8 cellular contexts compared by ENCODE assay signal in genomic region chrX:107674480-107675364, GRCh38. TPM values are rescaled to one million over a fixed set of nuclear protein-coding genes. Genes with fewer than 3 reads are reported as not detected.
A peak's percentile ranks its signal among the peaks of the same experiment; 100 is the strongest.
DNase-seq lines count a peak whose midpoint lies in the region; ATAC-seq and TF ChIP-seq lines count a peak whose summit lies in the region.

No MANE protein-coding gene starts in this region.

- H3K36me3 Mint-ChIP-seq in Calu3 (ENCODE audit: insufficient read depth, unreplicated experiment), result peaks cover 30% of the 10 kb centered on the region
- H3K36me3 Mint-ChIP-seq in activated CD8-positive, alpha-beta T cell treated with anti-CD3 and anti-CD28 coated beads for 36 hours (ENCODE audit: low read depth), result no peaks in the 10 kb centered on the region

- intact Hi-C loops in Calu3 (cut with micrococcal nuclease; ENCODE audit: unreplicated experiment), result loop anchor here (5.0 kb wide), 1 partner anchor 58 kb away; no protein-coding TSS in a partner anchor
- intact Hi-C loops in activated CD8-positive, alpha-beta T cell treated with anti-CD3 and anti-CD28 coated beads for 36 hours (cut with micrococcal nuclease), result loop anchor here (1.0 to 5.0 kb wide), 4 partner anchors 36 to 218 kb away; partner anchors contain the start of genes NCBP2L and TSC22D3

- H3K9me3 Mint-ChIP-seq in Calu3 (ENCODE audit: low read depth, unreplicated experiment), result no peaks in the 10 kb centered on the region
- H3K9me3 Mint-ChIP-seq in activated CD8-positive, alpha-beta T cell treated with anti-CD3 and anti-CD28 coated beads for 36 hours, result no peaks in the 10 kb centered on the region

- H2AFZ ChIP-seq in fibroblast of lung (ENCODE audit: low read length), result no peak overlapping the region

- peak overlapping the region in 1 of 4 experiments; percentile 90 for H3K4me3 ChIP-seq in fibroblast of lung (replicated peaks in 1 of 4; ENCODE audit: control extremely low read depth in 1 of 4, insufficient read depth in 1 of 4, low read depth in 3 of 4, low read length in 4 of 4)
- peak overlapping the region; percentile 60 for H3K4me3 ChIP-seq in skeletal muscle cell (ENCODE audit: low read depth, low read length)

- H4K20me1 ChIP-seq in fibroblast of lung (ENCODE audit: control insufficient read depth, extremely low read depth, insufficient read depth, low read length), result no peaks in the 10 kb centered on the region

- H3K4me3 Mint-ChIP-seq in Calu3 (ENCODE audit: low read depth, unreplicated experiment), result peak overlapping the region; percentile 92
- H3K4me3 Mint-ChIP-seq in activated CD8-positive, alpha-beta T cell treated with anti-CD3 and anti-CD28 coated beads for 36 hours, result peak overlapping the region; percentile 83

- POLR2A ChIA-PET in activated CD8-positive, alpha-beta T cell treated with anti-CD3 and anti-CD28 coated beads for 36 hours (lab: Charles Lee), result interaction anchor here (1.4 to 8.6 kb wide), 2 partner anchors 41 to 46 kb away, joined by 6 to 184 read pairs; partner anchors contain the start of gene PRPS1

- H3K4me2 ChIP-seq in fibroblast of lung (ENCODE audit: extremely low read depth, insufficient read depth, low read length), result peak overlapping the region; percentile 25

- TF ChIP-seq CTCF in Calu3 (IDR thresholded peaks at IDR 0.05; ENCODE audit: unreplicated experiment) (no peak), fibroblast of lung (conservative IDR thresholded peaks at IDR 0.05 in 1 of 2, IDR thresholded peaks at IDR 0.05 in 1 of 2; ENCODE audit: low read depth in 1 of 2, low read length in 2 of 2) (no peak)
- TF ChIP-seq CTCF in activated CD8-positive, alpha-beta T cell treated with anti-CD3 and anti-CD28 coated beads for 36 hours (IDR thresholded peaks at IDR 0.05), result no peak

- H3K9ac ChIP-seq in fibroblast of lung (ENCODE audit: insufficient read depth, low read length), result no peak overlapping the region

- H3K9me3 ChIP-seq in fibroblast of lung (ENCODE audit: control insufficient read depth, insufficient read depth, low read depth, low read length), result no peaks in the 10 kb centered on the region

- peak overlapping the region; percentile 92 for H3K27ac Mint-ChIP-seq in Calu3 (ENCODE audit: unreplicated experiment)
- peak overlapping the region; percentile 95 for H3K27ac Mint-ChIP-seq in activated CD8-positive, alpha-beta T cell treated with anti-CD3 and anti-CD28 coated beads for 36 hours

- peaks cover 11% of the 10 kb centered on the region for H3K4me1 ChIP-seq in fibroblast of lung (ENCODE audit: control insufficient read depth, extremely low read depth, insufficient read depth, low read length)

- DNase-seq in Calu3, result no peak
- DNase-seq in M059J (ENCODE audit: low read depth), result peak; percentile 81
- DNase-seq in activated CD8-positive, alpha-beta T cell treated with anti-CD3 and anti-CD28 coated beads for 36 hours, result peak; percentile 41
- peak; percentile 25 to 96 for DNase-seq in fibroblast of lung (ENCODE audit: low read depth in 2 of 2)
- DNase-seq in skeletal muscle cell (ENCODE audit: low read depth), result peak; percentile 85
- no peak for DNase-seq in COLO829 (ENCODE audit: low spot score)
- no peak for DNase-seq in OCI-M2 (lab: John Stamatoyannopoulos, UW; ENCODE audit: unreplicated experiment)

- H3K36me3 ChIP-seq in fibroblast of lung (ENCODE audit: control insufficient read depth, insufficient read depth, low read length), result no peaks in the 10 kb centered on the region

- peak overlapping the region; percentile 43 for H3K27ac ChIP-seq in fibroblast of lung (ENCODE audit: insufficient read depth, low read length)

- H3K79me2 ChIP-seq in fibroblast of lung (ENCODE audit: control insufficient read depth, insufficient read depth, low read length), result no peaks in the 10 kb centered on the region

- H3K27me3 Mint-ChIP-seq in Calu3 (ENCODE audit: unreplicated experiment), result no peaks in the 10 kb centered on the region
- H3K27me3 Mint-ChIP-seq in activated CD8-positive, alpha-beta T cell treated with anti-CD3 and anti-CD28 coated beads for 36 hours, result no peaks in the 10 kb centered on the region

- no TSS peak for BruUV-seq in Calu3 (replicated peaks; lab: Mats Ljungman, UMichigan)

- peak; percentile 24 for ATAC-seq in GM21529 (IDR thresholded peaks at IDR 0.05; ENCODE audit: unreplicated experiment)
- ATAC-seq in activated CD8-positive, alpha-beta T cell treated with anti-CD3 and anti-CD28 coated beads for 36 hours, result peak; percentile 14

- H3K27me3 ChIP-seq in fibroblast of lung (ENCODE audit: control insufficient read depth, insufficient read depth, low read length), result no peaks in the 10 kb centered on the region

- peaks cover 36% of the 10 kb centered on the region for H3K4me1 Mint-ChIP-seq in Calu3 (ENCODE audit: low read depth, unreplicated experiment)
- H3K4me1 Mint-ChIP-seq in activated CD8-positive, alpha-beta T cell treated with anti-CD3 and anti-CD28 coated beads for 36 hours (ENCODE audit: low read depth), result peaks cover 47% of the 10 kb centered on the region

- CTCF ChIA-PET in Calu3 (lab: Charles Lee), result interaction anchor here (1.2 to 3.2 kb wide), 3 partner anchors 42 to 101 kb away, joined by 4 to 51 read pairs (median 39); partner anchors contain the start of genes NCBP2L and TSC22D3
- CTCF ChIA-PET in activated CD8-positive, alpha-beta T cell treated with anti-CD3 and anti-CD28 coated beads for 36 hours (lab: Charles Lee), result interaction anchor here (0.8 to 3.9 kb wide), 7 partner anchors 18 to 163 kb away, joined by 3 to 106 read pairs (median 9); partner anchors contain the start of genes NCBP2L and TSC22D3

RNA-seq across cellular contexts. Expression of gene PRPS1, which starts 46.4 kb away (rescaled TPM):
- total RNA-seq in Calu3 (2022) (62.5 and 72.5 TPM in 2 replicates), fibroblast of lung (14.4 and 17.0 TPM in 2 replicates)
- total RNA-seq in M059J (2014; rRNA removed; shearing (Covaris generic)), result 159 and 164 TPM in 2 replicates
- total RNA-seq in activated CD8-positive, alpha-beta T cell treated with anti-CD3 and anti-CD28 coated beads for 36 hours, result 100 to 1,000 TPM; 122 to 131 TPM
- polyA plus RNA-seq in fibroblast of lung, result 56.8 and 104 TPM in 2 replicates
- 44.9 and 76.6 TPM in 2 replicates for polyA plus RNA-seq in fibroblast of lung (2012)
- polyA minus RNA-seq in fibroblast of lung (ENCODE audit: low replicate concordance), result 34.6 and 42.2 TPM in 2 replicates

Comparison
In these comparisons a context has a peak if more than half of its experiments do, and no peak if none do; other contexts are left out.
1. DNase-seq: peak in M059J (single experiment), activated CD8-positive, alpha-beta T cell treated with anti-CD3 and anti-CD28 coated beads for 36 hours (single experiment), fibroblast of lung (2 of 2) and skeletal muscle cell (single experiment); none in Calu3 (single experiment), COLO829 (single experiment) and OCI-M2 (single experiment).